ENCODE assay signal across 9 cellular contexts in the genomic region with DNA sequence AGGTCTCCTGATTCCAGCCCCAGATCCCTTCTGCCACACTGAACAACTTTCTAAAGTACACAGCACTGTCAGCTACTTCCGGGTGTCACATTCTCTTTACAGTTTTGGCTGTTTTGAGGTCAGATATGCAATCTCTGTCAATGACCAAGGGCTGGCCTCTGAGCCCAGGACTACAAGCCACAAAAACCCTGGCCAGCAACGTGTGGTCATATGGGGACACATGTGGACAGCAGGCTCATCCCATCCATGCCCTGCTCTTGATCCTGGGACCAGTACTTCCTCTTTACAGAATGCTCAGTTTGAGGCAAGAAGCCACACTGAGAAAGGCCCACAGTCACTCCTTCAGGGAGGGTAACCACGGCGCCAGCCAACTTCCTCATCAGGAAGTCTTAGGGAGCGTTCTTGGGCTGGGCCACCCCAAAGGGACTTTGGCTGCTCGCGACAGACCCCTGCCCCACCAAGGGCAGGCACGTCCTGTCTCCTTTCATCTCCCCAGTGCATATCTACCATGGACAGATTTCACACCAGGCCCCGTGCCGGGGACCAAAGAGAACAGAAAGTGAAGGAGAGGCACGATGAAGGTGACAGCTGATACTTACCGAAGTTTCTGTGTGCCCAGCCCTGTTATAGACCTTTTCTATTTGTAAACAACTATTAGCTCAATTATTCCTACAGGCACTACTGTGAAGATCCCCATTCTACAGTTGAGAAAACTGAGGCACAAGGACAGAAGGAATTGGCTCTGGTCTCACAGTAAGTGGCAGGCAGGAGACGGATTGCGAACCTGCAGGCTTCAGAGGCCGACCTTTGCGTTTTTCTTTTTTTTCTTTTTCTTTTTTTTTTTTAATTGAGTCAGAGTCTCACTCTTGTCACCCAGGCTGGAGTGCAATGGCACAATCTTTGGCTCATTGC. TPM values are rescaled to one million over a fixed set of nuclear protein-coding genes. Genes with fewer than 3 reads are reported as not detected.
DNase-seq lines count a peak whose midpoint lies in the region; ATAC-seq and TF ChIP-seq lines count a peak whose summit lies in the region.
"Had no signal": no experiment of that assay in that cellular context is flagged by ENCODE, and none has a peak within 500 bp of the region (broad histone marks: within the 10 kb centered on the region; RNA-seq: fewer than 3 reads in every experiment).

No MANE protein-coding gene starts in this region.

- H2AK5ac ChIP-seq in mesendoderm (ENCODE audit: low read length) = no peak overlapping the region

- H3K36me3 ChIP-seq in GM06990 (ENCODE audit: control insufficient read depth, insufficient read depth, low read length) = peaks cover 35% of the 10 kb centered on the region
- 0 out of 2 replicates have a peak, but pooled peaks cover 2% of the 10 kb centered on the region for H3K36me3 ChIP-seq in MM.1S (replicated peaks; ENCODE audit: insufficient read depth, low read length)
- H3K36me3 ChIP-seq in adrenal gland (replicated peaks in 1 of 2) = peaks cover 0 to under 1% of the 10 kb centered on the region in 2 donors
- no peaks in the 10 kb centered on the region for H3K36me3 ChIP-seq in mesendoderm (ENCODE audit: control insufficient read depth, insufficient read depth, low read length)

- H3K4me1 ChIP-seq in MM.1S (ENCODE audit: low read length) (peaks cover 7% of the 10 kb centered on the region), adrenal gland (replicated peaks in 1 of 2) (peaks cover 0 to 5% of the 10 kb centered on the region in 2 donors), mesendoderm (ENCODE audit: control insufficient read depth, low read depth, low read length) (no peaks in the 10 kb centered on the region)
- H3K4me1 ChIP-seq: body of pancreas had no signal

- intact Hi-C loops in adrenal gland (cut with DNase I) = no loop called here
- intact Hi-C loops in natural killer cell (cut with micrococcal nuclease) = loop anchor here (2.0 kb wide), 1 partner anchor 24 kb away; no protein-coding TSS in a partner anchor

- no peak for TF ChIP-seq POLR2A in adrenal gland (IDR thresholded peaks at IDR 0.05)

- H3K4me3 ChIP-seq in GM06990 (replicated peaks; ENCODE audit: low read depth, low read length) = no peak overlapping the region
- H3K4me3 ChIP-seq in MM.1S (ENCODE audit: low read length) = 0 out of 2 replicates have a peak overlapping the region, but pooled peaks have one; percentile 17
- H3K4me3 ChIP-seq in adrenal gland = no peak overlapping the region
- no peak overlapping the region for H3K4me3 ChIP-seq in mesendoderm (ENCODE audit: low read length)
- H3K4me3 ChIP-seq: body of pancreas had no signal

- 71 to 79% (median 73%) methylated on average over 14 to 16 of the region's 16 CpGs for WGBS in adrenal gland, 4 donors
- no CpG with 5 or more reads among the region's 16 CpGs for WGBS in mesendoderm (ENCODE audit: extremely low coverage, insufficient coverage, low lambda C conversion rate)

- no peak overlapping the region for H3K23ac ChIP-seq in mesendoderm (ENCODE audit: low read length)

- no peak overlapping the region for H3K4ac ChIP-seq in mesendoderm (ENCODE audit: low read depth, low read length)

- H3K79me1 ChIP-seq in mesendoderm (ENCODE audit: low read length) = no peaks in the 10 kb centered on the region

- no peak overlapping the region for H2BK5ac ChIP-seq in mesendoderm (ENCODE audit: low read length)

- H3K4me1 Mint-ChIP-seq in natural killer cell = peaks cover 81 to 86% of the 10 kb centered on the region in 2 donors

- H3K9me2 ChIP-seq in MM.1S (replicated peaks; ENCODE audit: insufficient read depth, low read length) = no peaks in the 10 kb centered on the region

- H3K79me2 ChIP-seq in MM.1S (ENCODE audit: low read length) (peaks cover 79% of the 10 kb centered on the region), mesendoderm (ENCODE audit: control insufficient read depth, insufficient read depth, low read length) (no peaks in the 10 kb centered on the region)

- peaks cover 5% of the 10 kb centered on the region; the same call in 1 of the 2 replicates for H3F3A ChIP-seq in MM.1S (ENCODE audit: insufficient read depth, low read length)

- peak overlapping the region; percentile 65; the same call in 1 of the 2 replicates for H3K27ac ChIP-seq in MM.1S (ENCODE audit: low read length)
- peak overlapping the region in 2 of 5 donors; percentile 21 to 64 for H3K27ac ChIP-seq in adrenal gland
- no peak overlapping the region for H3K27ac ChIP-seq in mesendoderm (ENCODE audit: low read depth, low read length)

- H4K5ac ChIP-seq in mesendoderm (ENCODE audit: low read length) = no peak overlapping the region

- DNase-seq in GM06990 (ENCODE audit: extremely low read depth, insufficient read length) = peak; percentile 63
- DNase-seq in MM.1S = no peak
- DNase-seq in adrenal gland = peak in 6 of 7 donors; percentile 45 to 79 (median 69)
- peak; percentile 52 for DNase-seq in natural killer cell
- no peak for DNase-seq in mesendoderm
- no peak for DNase-seq in HEK293T (ENCODE audit: extremely low spot score)
- no peak for DNase-seq in DMS 273 (lab: John Stamatoyannopoulos, UW; ENCODE audit: unreplicated experiment)

- POLR2A ChIA-PET in HEK293T (lab: Yijun Ruan, JAX) = no interaction called here

- no peak overlapping the region for H3K9ac ChIP-seq in MM.1S (ENCODE audit: low read length)
- no peak overlapping the region for H3K9ac ChIP-seq in mesendoderm (ENCODE audit: low read length)

- H2BK15ac ChIP-seq in mesendoderm (replicated peaks; ENCODE audit: low read depth) = no peak overlapping the region

- H3K27ac Mint-ChIP-seq in natural killer cell = peak overlapping the region; percentile 97 to 98

- ATAC-seq in GM21529 (IDR thresholded peaks at IDR 0.05; ENCODE audit: unreplicated experiment) = peak; percentile 63
- peak; percentile 66 to 79 (median 74) for ATAC-seq in natural killer cell
- ATAC-seq: body of pancreas had no signal

- TF ChIP-seq CTCF in GM06990 (IDR thresholded peaks at IDR 0.05; ENCODE audit: insufficient read depth, low read length, poor library complexity, severe bottlenecking) (no peak), MM.1S (IDR thresholded peaks at IDR 0.05; ENCODE audit: low read length) (no peak), adrenal gland (IDR thresholded peaks at IDR 0.05) (no peak), natural killer cell (IDR thresholded peaks at IDR 0.05) (no peak)

- CTCF ChIA-PET in HEK293T (lab: Yijun Ruan, JAX) = interaction anchor here (0.5 to 0.7 kb wide), 2 partner anchors 11 to 36 kb away, joined by 4 to 5 read pairs; no protein-coding TSS in a partner anchor

- no peaks in the 10 kb centered on the region for H3K27me3 Mint-ChIP-seq in natural killer cell (ENCODE audit: low read depth in 2 of 2)

- H4K20me1 ChIP-seq in MM.1S (ENCODE audit: insufficient read depth, low read length) = peaks cover 3% of the 10 kb centered on the region; the same call in 1 of the 2 replicates

- no peak overlapping the region for H3K56ac ChIP-seq in mesendoderm (ENCODE audit: low read length)

- H3K4me2 ChIP-seq in MM.1S (ENCODE audit: low read depth, low read length) (peak overlapping the region; percentile 55), mesendoderm (ENCODE audit: low read length) (no peak overlapping the region)

- no peaks in the 10 kb centered on the region for H3K9me3 Mint-ChIP-seq in natural killer cell

- H2BK120ac ChIP-seq in mesendoderm (ENCODE audit: low read depth, low read length) = no peak overlapping the region

- no peak overlapping the region for H4K8ac ChIP-seq in mesendoderm (ENCODE audit: low read depth, low read length)

- H3K18ac ChIP-seq in mesendoderm (ENCODE audit: low read length) = no peak overlapping the region

- H3K4me3 Mint-ChIP-seq in natural killer cell = peak overlapping the region; percentile 78

- H2AFZ ChIP-seq in MM.1S (ENCODE audit: low read length) = no peak overlapping the region

- no peaks in the 10 kb centered on the region for H3K36me3 Mint-ChIP-seq in natural killer cell

- H3K9me3 ChIP-seq in MM.1S (replicated peaks; ENCODE audit: insufficient read depth, low read length) (no peaks in the 10 kb centered on the region), adrenal gland (replicated peaks in 1 of 3) (no peaks in the 10 kb centered on the region)
- H3K9me3 ChIP-seq: body of pancreas had no signal

- no peaks in the 10 kb centered on the region for H3K27me3 ChIP-seq in GM06990 (replicated peaks; ENCODE audit: control insufficient read depth, insufficient read depth, low read length)
- H3K27me3 ChIP-seq in MM.1S (replicated peaks; ENCODE audit: insufficient read depth, low read length) = no peaks in the 10 kb centered on the region
- no peaks in the 10 kb centered on the region for H3K27me3 ChIP-seq in adrenal gland
- no peaks in the 10 kb centered on the region for H3K27me3 ChIP-seq in mesendoderm (ENCODE audit: insufficient read depth, low read length, poor library complexity)
- H3K27me3 ChIP-seq: body of pancreas had no signal

TF ChIP-seq in HEK293T, 16 proteins besides CTCF, POLR2A, EP300 and RAD21:
- TF ChIP-seq FOXA1 (IDR thresholded peaks at IDR 0.05) (no peak), ARNT (IDR thresholded peaks at IDR 0.05) (no peak), ZNF384 (IDR thresholded peaks at IDR 0.05) (no peak), LEF1 (IDR thresholded peaks at IDR 0.05; ENCODE audit: borderline replicate concordance) (no peak), FOXM1 (IDR thresholded peaks at IDR 0.05; ENCODE audit: borderline replicate concordance) (no peak), NFRKB (IDR thresholded peaks at IDR 0.05) (no peak), ELF4 (IDR thresholded peaks at IDR 0.05) (no peak), HDGF (IDR thresholded peaks at IDR 0.05; ENCODE audit: borderline replicate concordance) (no peak), SP1 (IDR thresholded peaks at IDR 0.05) (no peak), CTBP1 (IDR thresholded peaks at IDR 0.05; ENCODE audit: borderline replicate concordance) (no peak), SUZ12 (IDR thresholded peaks at IDR 0.05) (no peak)
- TF ChIP-seq, protein P1, sequence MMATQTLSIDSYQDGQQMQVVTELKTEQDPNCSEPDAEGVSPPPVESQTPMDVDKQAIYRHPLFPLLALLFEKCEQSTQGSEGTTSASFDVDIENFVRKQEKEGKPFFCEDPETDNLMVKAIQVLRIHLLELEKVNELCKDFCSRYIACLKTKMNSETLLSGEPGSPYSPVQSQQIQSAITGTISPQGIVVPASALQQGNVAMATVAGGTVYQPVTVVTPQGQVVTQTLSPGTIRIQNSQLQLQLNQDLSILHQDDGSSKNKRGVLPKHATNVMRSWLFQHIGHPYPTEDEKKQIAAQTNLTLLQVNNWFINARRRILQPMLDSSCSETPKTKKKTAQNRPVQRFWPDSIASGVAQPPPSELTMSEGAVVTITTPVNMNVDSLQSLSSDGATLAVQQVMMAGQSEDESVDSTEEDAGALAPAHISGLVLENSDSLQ (IDR thresholded peaks at IDR 0.05) = no peak

RNA-seq across cellular contexts. Expression of gene STK10, which starts 37.3 kb away (rescaled TPM):
- 10 to 100 TPM in 7 of 8 donors, 1 to 10 TPM in 1; 6.6 to 39.1 (median 24.8) TPM for total RNA-seq in adrenal gland
- 10 to 100 TPM in 2 of 3 donors, 1 to 10 TPM in 1; 5.5 to 17.1 (median 12.9) TPM for polyA plus RNA-seq in adrenal gland
- 100 to 1,000 TPM; 705 to 879 (median 783) TPM for total RNA-seq in natural killer cell
- polyA plus RNA-seq in mesendoderm (2013, experiment 1 of 2) = 6.8 TPM
- polyA plus RNA-seq in mesendoderm (2013, experiment 2 of 2) = 7.2 TPM

RNA-seq across cellular contexts. Expression of gene EFCAB9, which starts 43.2 kb away (rescaled TPM):
- total RNA-seq in adrenal gland (not detected), natural killer cell (not detected)
- not detected for polyA plus RNA-seq in adrenal gland
- polyA plus RNA-seq in mesendoderm (2013, experiment 1 of 2) = not detected
- polyA plus RNA-seq in mesendoderm (2013, experiment 2 of 2) = not detected
- total RNA-seq: body of pancreas had no signal

Comparison
In these comparisons a context has a peak if more than half of its experiments do, and no peak if none do; other contexts are left out.
1. DNase-seq: peak in GM06990 (single experiment), adrenal gland (6 of 7) and natural killer cell (single experiment); none in MM.1S (single experiment), mesendoderm (single experiment), HEK293T (single experiment) and DMS 273 (single experiment).
2. RNA of gene STK10, which starts 37.3 kb away (total RNA-seq): 705 to 879 TPM in natural killer cell; 6.6 to 39.1 TPM in adrenal gland; every median in the first group is over 10 times any median in the second.